ENCODE assay signal across 9 cellular contexts in the genomic region with DNA sequence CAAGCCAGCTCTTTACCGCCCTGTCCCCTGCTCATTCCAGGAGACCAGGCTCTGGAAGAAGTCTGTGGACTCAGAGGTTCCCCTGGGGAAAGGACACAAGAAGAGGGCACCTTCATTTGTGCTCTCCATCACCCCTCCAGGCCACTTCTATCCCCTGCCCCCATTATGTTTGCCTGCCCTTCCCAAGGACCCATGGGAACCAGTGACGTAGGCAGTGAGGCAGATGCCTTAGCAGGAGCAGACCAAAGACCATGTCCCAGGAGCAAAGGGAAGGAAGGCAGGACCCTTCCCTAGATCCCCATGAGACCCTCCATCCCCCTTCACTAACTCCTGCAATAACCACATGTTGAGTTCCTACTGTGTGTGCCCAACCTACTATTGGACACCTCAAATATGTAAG.
"Had no signal": no experiment of that assay in that cellular context is flagged by ENCODE, and none has a peak within 500 bp of the region (broad histone marks: within the 10 kb centered on the region; RNA-seq: fewer than 3 reads in every experiment).

No MANE protein-coding gene starts in this region.

- DNase-seq: GOT3, H7, HFFc6, Karpas-422, KBM-7 had no signal

- H3K4me2 ChIP-seq: KMS-11 had no signal

- H3K36me3 ChIP-seq: HAP-1 had no signal

- H3K9me3 ChIP-seq: HAP-1 had no signal

- H3K9ac ChIP-seq: GM23248, KMS-11 had no signal

- ATAC-seq: HCT116 had no signal

- H3K27ac Mint-ChIP-seq: HFFc6 had no signal

- H3K9me3 Mint-ChIP-seq: HFFc6 had no signal

- H3K4me1 ChIP-seq: HAP-1 had no signal

- H3K27ac ChIP-seq: GM23248, KMS-11 had no signal

- H2AFZ ChIP-seq: GM23248 had no signal

- H3K4me3 Mint-ChIP-seq: HFFc6 had no signal

- H3K4me3 ChIP-seq: GM23248, HAP-1 had no signal
